In the genomic region with DNA sequence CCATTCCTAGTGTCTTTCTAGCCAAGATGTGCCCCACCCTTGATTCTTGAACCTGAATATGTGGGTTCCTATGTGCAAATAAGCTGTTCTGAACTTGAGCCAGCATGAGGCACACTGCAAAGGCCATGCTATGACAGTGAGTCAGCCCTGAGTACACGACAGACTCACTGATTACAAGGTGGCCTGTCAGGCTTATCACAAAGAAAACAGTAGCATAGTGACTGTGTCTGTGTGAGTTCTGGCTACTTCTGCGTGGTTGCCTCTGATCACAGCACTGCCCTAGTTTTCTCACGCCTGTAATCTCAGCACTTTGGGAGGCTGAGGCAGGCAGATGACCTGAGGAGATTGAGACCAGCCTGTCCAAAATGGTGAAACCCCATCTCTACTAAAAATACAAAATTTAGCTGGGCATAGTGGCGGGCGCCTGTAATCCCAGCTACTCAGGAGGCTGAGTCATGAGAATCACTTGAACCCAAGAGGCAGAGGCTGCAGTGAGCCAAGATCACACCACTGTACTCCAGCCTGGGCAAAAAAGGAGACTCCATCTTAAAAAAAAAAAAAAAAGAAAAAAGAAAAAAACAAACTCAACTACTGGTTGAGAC, we compare ENCODE assay signal across 9 cellular contexts. TPM values are rescaled to one million over a fixed set of nuclear protein-coding genes. Genes with fewer than 3 reads are reported as not detected.
DNase-seq lines count a peak whose midpoint lies in the region; ATAC-seq and TF ChIP-seq lines count a peak whose summit lies in the region.
"Not testable (repeated sequence)": the region's sequence is repeated elsewhere in the genome, so short reads cannot be mapped to it uniquely, and the experiment has no call there.
"Had no signal": no experiment of that assay in that cellular context is flagged by ENCODE, and none has a peak within 500 bp of the region (broad histone marks: within the 10 kb centered on the region; RNA-seq: fewer than 3 reads in every experiment).

No MANE protein-coding gene starts in this region.

- not testable (repeated sequence) for H3K9me3 ChIP-seq in mucosa of descending colon, testis

- H3K4me1 ChIP-seq in mucosa of descending colon (ENCODE audit: low read depth) = peaks cover 22% of the 10 kb centered on the region
- H3K4me1 ChIP-seq in testis = not testable (repeated sequence)

- DNase-seq in EL (peak; percentile 75), LHCN-M2 (ENCODE audit: low read depth) (peak; percentile 28), SK-N-DZ (ENCODE audit: low spot score) (peak; percentile 37), amniotic epithelial cell (ENCODE audit: low read depth) (peak; percentile 38), erythroblast (lab: John Stamatoyannopoulos, UW) (peak; percentile 89 to 97), hepatic stellate cell (ENCODE audit: low spot score) (peak; percentile 33), mucosa of descending colon (peak; percentile 38 to 78 (median 49)), testis (peak; percentile 35)

- not testable (repeated sequence) for TF ChIP-seq CTCF in mucosa of descending colon (IDR thresholded peaks at IDR 0.05); testis (IDR thresholded peaks at IDR 0.05)

- ATAC-seq in mucosa of descending colon = peak; percentile 96

- TF ChIP-seq POLR2A in erythroblast (IDR thresholded peaks at IDR 0.05; ENCODE audit: low read length); testis (IDR thresholded peaks at IDR 0.05): not testable (repeated sequence)

- H3K4me3 ChIP-seq in mucosa of descending colon, testis: not testable (repeated sequence)

- intact Hi-C loops in mucosa of descending colon (cut with DNase I, micrococcal nuclease); testis (cut with DNase I; ENCODE audit: low total_unique reads): not testable (repeated sequence)

- WGBS in testis, 2 donors = 61 to 66% methylated on average over 5 of the region's 5 CpGs

- not testable (repeated sequence) for H3K27me3 ChIP-seq in testis

- H3K36me3 ChIP-seq in mucosa of descending colon (ENCODE audit: low read depth); testis (ENCODE audit: low read depth, missing control alignments): not testable (repeated sequence)

- not testable (repeated sequence) for H3K27ac ChIP-seq in testis

RNA-seq across cellular contexts. Expression of a gene that starts 18.8 kb away (rescaled TPM):
- total RNA-seq in LHCN-M2 (2014; rRNA removed) (not detected in 2 replicates), mucosa of descending colon (10 to 100 TPM in 1 of 3 donors, 1 to 10 TPM in 2; 1.2 to 21.7 (median 4.6) TPM), testis (1 to 10 TPM; 4.6 to 7.2 TPM)
- polyA plus RNA-seq in LHCN-M2 (2012) = not detected
- not detected in 2 replicates for polyA plus RNA-seq in SK-N-DZ (2014; cell fraction: cytosol; rRNA removed)
- polyA plus RNA-seq in SK-N-DZ (2014; cell fraction: nucleus; rRNA removed) = 0.13 TPM in 1 of 2 replicates, not detected in the other
- 16.1 TPM for polyA plus RNA-seq in testis (ENCODE audit: insufficient read depth, low read depth, low replicate concordance)
- total RNA-seq: osteocyte had no signal

RNA-seq across cellular contexts. Expression of a gene that starts 57.1 kb away (rescaled TPM):
- total RNA-seq in LHCN-M2 (2014; rRNA removed) = not detected in 2 replicates
- not detected for polyA plus RNA-seq in LHCN-M2 (2012)
- polyA plus RNA-seq in SK-N-DZ (2014; cell fraction: cytosol; rRNA removed) = not detected in 2 replicates
- polyA plus RNA-seq in SK-N-DZ (2014; cell fraction: nucleus; rRNA removed) = not detected in 2 replicates
- total RNA-seq in mucosa of descending colon = 100 to 1,000 TPM in 2 of 3 donors, 10 to 100 TPM in 1; 92.0 to 219 (median 160) TPM
- 1 to 10 TPM; 2.3 to 2.4 TPM for total RNA-seq in testis
- 16.5 TPM for polyA plus RNA-seq in testis (ENCODE audit: insufficient read depth, low read depth, low replicate concordance)
- total RNA-seq: osteocyte had no signal

Comparison
In these comparisons a context has a peak if more than half of its experiments do, and no peak if none do; other contexts are left out.
1. DNase-seq: peak in every context shown above with its lines; median percentile 93 in erythroblast; 75 in EL; 49 in mucosa of descending colon; 38 in amniotic epithelial cell; 37 in SK-N-DZ; 35 in testis; 33 in hepatic stellate cell; 28 in LHCN-M2.
2. RNA of a gene that starts 57.1 kb away (total RNA-seq): 92.0 to 219 TPM in mucosa of descending colon; 2.3 to 2.4 TPM in testis and not detected in LHCN-M2; every median in the first group is over 10 times any median in the second.